Comparison of ENCODE assay signal across 1 cellular context in genomic region chr2:238635637-238636036, GRCh38.
TF ChIP-seq lines count a peak whose summit lies in the region.

No MANE protein-coding gene starts in this region.

TF ChIP-seq in SK-N-SH, 30 proteins besides CTCF, POLR2A, EP300 and RAD21:
- TF ChIP-seq SIN3A (IDR thresholded peaks at IDR 0.05; ENCODE audit: borderline replicate concordance, low read depth, low read length) (no peak), FOXJ3 (CRISPR knock-in tag; IDR thresholded peaks at IDR 0.05) (no peak), RFX5 (IDR thresholded peaks at IDR 0.05; ENCODE audit: low read length) (no peak), JUND (IDR thresholded peaks at IDR 0.05) (peak; percentile 69), POLR2AphosphoS5 (IDR thresholded peaks at IDR 0.05; ENCODE audit: low read depth, low read length) (peak; percentile 29; the same call in 1 of the 2 replicates), MXI1 (IDR thresholded peaks at IDR 0.05; ENCODE audit: low read depth, low read length) (no peak), FOSL2 (IDR thresholded peaks at IDR 0.05; ENCODE audit: borderline replicate concordance, low read depth) (peak; percentile 80), GATA2 (CRISPR knock-in tag; IDR thresholded peaks at IDR 0.05) (peak; percentile 32), MEF2A (IDR thresholded peaks at IDR 0.05; ENCODE audit: borderline replicate concordance, low read depth) (peak; percentile 21; the same call in 1 of the 2 replicates), EZH2phosphoT487 (IDR thresholded peaks at IDR 0.05; ENCODE audit: borderline replicate concordance, low read depth) (no peak), TCF12 (IDR thresholded peaks at IDR 0.05) (peak; percentile 84), YY1 (IDR thresholded peaks at IDR 0.05; ENCODE audit: low read depth) (no peak), NFIC (IDR thresholded peaks at IDR 0.05; ENCODE audit: borderline replicate concordance) (0 out of 2 replicates have a peak, but pooled peaks have one; percentile 18), ELF1 (IDR thresholded peaks at IDR 0.05) (no peak), GABPA (IDR thresholded peaks at IDR 0.05; ENCODE audit: low read depth) (no peak), RXRA (IDR thresholded peaks at IDR 0.05; ENCODE audit: borderline replicate concordance, low read depth) (peak; percentile 81; the same call in 1 of the 2 replicates)
- TF ChIP-seq, protein P1, sequence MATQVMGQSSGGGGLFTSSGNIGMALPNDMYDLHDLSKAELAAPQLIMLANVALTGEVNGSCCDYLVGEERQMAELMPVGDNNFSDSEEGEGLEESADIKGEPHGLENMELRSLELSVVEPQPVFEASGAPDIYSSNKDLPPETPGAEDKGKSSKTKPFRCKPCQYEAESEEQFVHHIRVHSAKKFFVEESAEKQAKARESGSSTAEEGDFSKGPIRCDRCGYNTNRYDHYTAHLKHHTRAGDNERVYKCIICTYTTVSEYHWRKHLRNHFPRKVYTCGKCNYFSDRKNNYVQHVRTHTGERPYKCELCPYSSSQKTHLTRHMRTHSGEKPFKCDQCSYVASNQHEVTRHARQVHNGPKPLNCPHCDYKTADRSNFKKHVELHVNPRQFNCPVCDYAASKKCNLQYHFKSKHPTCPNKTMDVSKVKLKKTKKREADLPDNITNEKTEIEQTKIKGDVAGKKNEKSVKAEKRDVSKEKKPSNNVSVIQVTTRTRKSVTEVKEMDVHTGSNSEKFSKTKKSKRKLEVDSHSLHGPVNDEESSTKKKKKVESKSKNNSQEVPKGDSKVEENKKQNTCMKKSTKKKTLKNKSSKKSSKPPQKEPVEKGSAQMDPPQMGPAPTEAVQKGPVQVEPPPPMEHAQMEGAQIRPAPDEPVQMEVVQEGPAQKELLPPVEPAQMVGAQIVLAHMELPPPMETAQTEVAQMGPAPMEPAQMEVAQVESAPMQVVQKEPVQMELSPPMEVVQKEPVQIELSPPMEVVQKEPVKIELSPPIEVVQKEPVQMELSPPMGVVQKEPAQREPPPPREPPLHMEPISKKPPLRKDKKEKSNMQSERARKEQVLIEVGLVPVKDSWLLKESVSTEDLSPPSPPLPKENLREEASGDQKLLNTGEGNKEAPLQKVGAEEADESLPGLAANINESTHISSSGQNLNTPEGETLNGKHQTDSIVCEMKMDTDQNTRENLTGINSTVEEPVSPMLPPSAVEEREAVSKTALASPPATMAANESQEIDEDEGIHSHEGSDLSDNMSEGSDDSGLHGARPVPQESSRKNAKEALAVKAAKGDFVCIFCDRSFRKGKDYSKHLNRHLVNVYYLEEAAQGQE (IDR thresholded peaks at IDR 0.05; ENCODE audit: low read depth, low read length), result no peak
- TF ChIP-seq, protein P2, sequence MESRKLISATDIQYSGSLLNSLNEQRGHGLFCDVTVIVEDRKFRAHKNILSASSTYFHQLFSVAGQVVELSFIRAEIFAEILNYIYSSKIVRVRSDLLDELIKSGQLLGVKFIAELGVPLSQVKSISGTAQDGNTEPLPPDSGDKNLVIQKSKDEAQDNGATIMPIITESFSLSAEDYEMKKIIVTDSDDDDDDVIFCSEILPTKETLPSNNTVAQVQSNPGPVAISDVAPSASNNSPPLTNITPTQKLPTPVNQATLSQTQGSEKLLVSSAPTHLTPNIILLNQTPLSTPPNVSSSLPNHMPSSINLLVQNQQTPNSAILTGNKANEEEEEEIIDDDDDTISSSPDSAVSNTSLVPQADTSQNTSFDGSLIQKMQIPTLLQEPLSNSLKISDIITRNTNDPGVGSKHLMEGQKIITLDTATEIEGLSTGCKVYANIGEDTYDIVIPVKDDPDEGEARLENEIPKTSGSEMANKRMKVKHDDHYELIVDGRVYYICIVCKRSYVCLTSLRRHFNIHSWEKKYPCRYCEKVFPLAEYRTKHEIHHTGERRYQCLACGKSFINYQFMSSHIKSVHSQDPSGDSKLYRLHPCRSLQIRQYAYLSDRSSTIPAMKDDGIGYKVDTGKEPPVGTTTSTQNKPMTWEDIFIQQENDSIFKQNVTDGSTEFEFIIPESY (IDR thresholded peaks at IDR 0.05; ENCODE audit: borderline replicate concordance, low read depth), result no peak
- TF ChIP-seq, protein P3, sequence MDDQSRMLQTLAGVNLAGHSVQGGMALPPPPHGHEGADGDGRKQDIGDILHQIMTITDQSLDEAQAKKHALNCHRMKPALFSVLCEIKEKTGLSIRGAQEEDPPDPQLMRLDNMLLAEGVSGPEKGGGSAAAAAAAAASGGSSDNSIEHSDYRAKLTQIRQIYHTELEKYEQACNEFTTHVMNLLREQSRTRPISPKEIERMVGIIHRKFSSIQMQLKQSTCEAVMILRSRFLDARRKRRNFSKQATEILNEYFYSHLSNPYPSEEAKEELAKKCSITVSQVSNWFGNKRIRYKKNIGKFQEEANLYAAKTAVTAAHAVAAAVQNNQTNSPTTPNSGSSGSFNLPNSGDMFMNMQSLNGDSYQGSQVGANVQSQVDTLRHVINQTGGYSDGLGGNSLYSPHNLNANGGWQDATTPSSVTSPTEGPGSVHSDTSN (IDR thresholded peaks at IDR 0.05), result peak; percentile 93
- TF ChIP-seq, protein P4, sequence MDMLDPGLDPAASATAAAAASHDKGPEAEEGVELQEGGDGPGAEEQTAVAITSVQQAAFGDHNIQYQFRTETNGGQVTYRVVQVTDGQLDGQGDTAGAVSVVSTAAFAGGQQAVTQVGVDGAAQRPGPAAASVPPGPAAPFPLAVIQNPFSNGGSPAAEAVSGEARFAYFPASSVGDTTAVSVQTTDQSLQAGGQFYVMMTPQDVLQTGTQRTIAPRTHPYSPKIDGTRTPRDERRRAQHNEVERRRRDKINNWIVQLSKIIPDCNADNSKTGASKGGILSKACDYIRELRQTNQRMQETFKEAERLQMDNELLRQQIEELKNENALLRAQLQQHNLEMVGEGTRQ (IDR thresholded peaks at IDR 0.05; ENCODE audit: borderline replicate concordance, low read depth, low read length), result no peak
- TF ChIP-seq, protein P5, sequence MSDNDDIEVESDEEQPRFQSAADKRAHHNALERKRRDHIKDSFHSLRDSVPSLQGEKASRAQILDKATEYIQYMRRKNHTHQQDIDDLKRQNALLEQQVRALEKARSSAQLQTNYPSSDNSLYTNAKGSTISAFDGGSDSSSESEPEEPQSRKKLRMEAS (IDR thresholded peaks at IDR 0.05; ENCODE audit: low read depth), result peak; percentile 21; the same call in 1 of the 2 replicates
TF ChIP-seq in SK-N-SH: peak in this region for 10.
